Comparison of ENCODE assay signal across 2 cellular contexts in genomic region chrX:139877710-139878414, GRCh38.
TF ChIP-seq lines count a peak whose summit lies in the region.

No MANE protein-coding gene starts in this region.

TF ChIP-seq in A549, 52 proteins besides CTCF, POLR2A, EP300 and RAD21:
- peak; percentile 96 for TF ChIP-seq MAFK (IDR thresholded peaks at IDR 0.05; ENCODE audit: partially characterized antibody)
- no peak for TF ChIP-seq KDM1A (IDR thresholded peaks at IDR 0.05; ENCODE audit: low read depth)

TF ChIP-seq in H1, 55 proteins besides CTCF, POLR2A, EP300 and RAD21:
- peak; percentile 81 for TF ChIP-seq MAFK (IDR thresholded peaks at IDR 0.05; ENCODE audit: low read depth, low read length)
- no peak for TF ChIP-seq CBX5 (IDR thresholded peaks at IDR 0.05; ENCODE audit: low read depth, low read length)
